ENCODE assay signal across 1 cellular context in the genomic region with DNA sequence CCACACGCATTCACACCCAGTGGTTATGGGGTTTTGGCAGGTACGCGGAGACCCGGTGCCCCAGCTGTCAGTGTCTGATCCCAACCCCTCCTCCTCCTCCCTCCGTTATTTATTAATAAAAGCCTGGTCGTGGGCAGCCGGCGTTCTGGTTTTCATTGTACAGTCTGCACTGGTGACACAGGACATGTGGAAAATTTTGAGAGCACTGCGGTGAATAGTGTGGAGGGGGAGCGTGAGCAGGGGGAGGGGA.
TF ChIP-seq lines count a peak whose summit lies in the region.

No MANE protein-coding gene starts in this region.

TF ChIP-seq in GM12878, 131 proteins besides CTCF, POLR2A, EP300 and RAD21 (continued from another document):
- 0 out of 2 replicates have a peak, but pooled peaks have one; percentile 56 for TF ChIP-seq NBN (IDR thresholded peaks at IDR 0.05)
- TF ChIP-seq ELK1 (IDR thresholded peaks at IDR 0.05; ENCODE audit: low read depth, low read length), result no peak
- TF ChIP-seq PAX5 (IDR thresholded peaks at IDR 0.05; ENCODE audit: borderline replicate concordance, low read depth, low read length), result no peak; the same call in 1 of the 2 replicates
- TF ChIP-seq ZBTB40 (IDR thresholded peaks at IDR 0.05; ENCODE audit: borderline replicate concordance), result no peak
- peak; percentile 81 to 91 for TF ChIP-seq IKZF2 (IDR thresholded peaks at IDR 0.05)
- TF ChIP-seq BCL11A (IDR thresholded peaks at IDR 0.05; ENCODE audit: low read depth, low read length), result peak; percentile 14; the same call in 1 of the 2 replicates
- TF ChIP-seq ZNF274 (IDR thresholded peaks at IDR 0.05; ENCODE audit: insufficient read depth, insufficient read length), result no peak
- TF ChIP-seq EZH2 (IDR thresholded peaks at IDR 0.05; ENCODE audit: borderline replicate concordance, control insufficient read depth, low read depth, low read length), result no peak
- peak; percentile 60 for TF ChIP-seq SKIL (IDR thresholded peaks at IDR 0.05; ENCODE audit: low read depth, poor library complexity, severe bottlenecking)
- TF ChIP-seq NFIC (IDR thresholded peaks at IDR 0.05; ENCODE audit: low read depth, low read length), result 0 out of 2 replicates have a peak, but pooled peaks have one; percentile 46
- TF ChIP-seq FOXK2 (IDR thresholded peaks at IDR 0.05), result no peak
- peak; percentile 59; the same call in 1 of the 2 replicates for TF ChIP-seq RUNX3 (IDR thresholded peaks at IDR 0.05; ENCODE audit: low read length)
- 0 out of 2 replicates have a peak, but pooled peaks have one; percentile 8 for TF ChIP-seq JUND (IDR thresholded peaks at IDR 0.05; ENCODE audit: low read depth, low read length)
- peak; percentile 17 for TF ChIP-seq PBX3 (IDR thresholded peaks at IDR 0.05; ENCODE audit: insufficient replicate concordance, low read depth, low read length)
- peak; percentile 46; the same call in 1 of the 2 replicates for TF ChIP-seq NR2F1 (conservative IDR thresholded peaks at IDR 0.05)
- no peak for TF ChIP-seq ZBTB4 (CRISPR knock-in tag; IDR thresholded peaks at IDR 0.05)
- no peak for TF ChIP-seq ZBED1 (IDR thresholded peaks at IDR 0.05; ENCODE audit: borderline replicate concordance)
- TF ChIP-seq CHD2 (IDR thresholded peaks at IDR 0.05; ENCODE audit: borderline replicate concordance, low read depth, low read length), result 0 out of 2 replicates have a peak, but pooled peaks have one; percentile 8
- no peak for TF ChIP-seq ZZZ3 (IDR thresholded peaks at IDR 0.05; ENCODE audit: control insufficient read depth, insufficient read length, low read depth)
TF ChIP-seq in GM12878: peak in this region for 20.
